In the genomic region with DNA sequence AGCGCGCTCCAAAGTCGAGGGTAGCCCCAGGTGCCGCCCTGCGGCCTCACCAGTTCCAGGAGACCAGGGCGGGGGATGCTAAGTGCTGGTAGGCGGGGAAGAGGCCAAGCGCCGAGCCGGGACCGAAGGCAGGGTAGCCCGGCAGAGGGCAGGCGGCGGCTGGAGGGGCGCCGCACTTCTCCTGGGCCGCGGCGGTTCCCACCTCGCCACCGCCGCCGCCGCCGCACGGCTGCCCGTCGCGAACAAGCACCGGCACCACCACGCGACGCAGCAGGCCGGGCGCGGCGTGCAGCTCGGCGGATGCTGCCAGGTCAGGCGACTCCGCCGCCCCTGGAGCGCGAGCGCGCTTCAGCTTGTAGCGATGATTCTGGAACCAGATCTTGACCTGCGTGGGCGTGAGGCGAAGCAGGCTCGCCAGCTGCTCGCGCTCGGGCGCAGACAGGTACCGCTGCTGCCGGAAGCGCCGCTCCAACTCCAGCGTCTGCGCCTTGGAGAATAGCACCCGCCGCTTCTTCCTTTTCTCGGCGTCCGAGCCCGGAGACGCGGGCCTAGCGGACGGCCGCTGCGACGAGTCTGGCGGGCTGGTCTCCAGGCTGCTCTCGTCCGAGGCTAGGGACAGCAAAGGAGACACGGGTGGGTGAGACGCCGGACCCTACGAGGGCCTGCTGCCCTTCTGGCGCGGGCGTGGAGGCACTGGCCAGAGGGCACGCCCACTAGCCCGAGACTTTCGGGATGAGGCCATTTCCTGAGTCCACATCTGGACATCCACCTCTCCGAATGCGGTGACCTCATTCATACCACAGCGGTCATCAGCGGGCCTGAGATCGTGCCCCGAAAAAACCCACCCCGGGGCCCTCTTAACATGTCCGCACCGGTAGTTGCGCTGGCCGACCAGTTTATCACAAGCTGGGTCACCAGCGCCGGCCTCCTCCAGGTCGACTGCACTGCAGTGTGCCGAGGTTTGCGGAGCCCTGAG, we compare ENCODE assay signal across 10 cellular contexts. TPM values are rescaled to one million over a fixed set of nuclear protein-coding genes. Genes with fewer than 3 reads are reported as not detected.
DNase-seq lines count a peak whose midpoint lies in the region; ATAC-seq and TF ChIP-seq lines count a peak whose summit lies in the region.
"Had no signal": no experiment of that assay in that cellular context is flagged by ENCODE, and none has a peak within 500 bp of the region (broad histone marks: within the 10 kb centered on the region; RNA-seq: fewer than 3 reads in every experiment).

No MANE protein-coding gene starts in this region.

- in situ Hi-C loops in Panc1 (cut with HindIII; ENCODE audit: low pct_unique_long_range_greater_than_20kb, low sequenced_read_pairs): no loop called here

- H3K36me3 Mint-ChIP-seq in progenitor cell of endocrine pancreas (ENCODE audit: insufficient read depth): no peaks in the 10 kb centered on the region
- H3K36me3 Mint-ChIP-seq: activated naive CD4-positive, alpha-beta T cell treated with anti-CD3 and anti-CD28 coated beads, Interleukin-2, amount 50 U/mL, for 24 hours had no signal

- H3K9me3 Mint-ChIP-seq in progenitor cell of endocrine pancreas (ENCODE audit: low read depth): no peaks in the 10 kb centered on the region
- H3K9me3 Mint-ChIP-seq: activated naive CD4-positive, alpha-beta T cell treated with anti-CD3 and anti-CD28 coated beads, Interleukin-2, amount 50 U/mL, for 24 hours had no signal

- H3K27me3 ChIP-seq in cardiac muscle cell (peaks cover 100% of the 10 kb centered on the region), Panc1 (ENCODE audit: control insufficient read depth, insufficient read depth, low read length) (peaks cover 3% of the 10 kb centered on the region; the same call in 1 of the 2 replicates)

- H3K4me1 ChIP-seq in cardiac muscle cell (ENCODE audit: low read depth) (no peaks in the 10 kb centered on the region), Panc1 (ENCODE audit: control insufficient read depth, insufficient read depth, low read length) (no peaks in the 10 kb centered on the region)

- H3K4me1 Mint-ChIP-seq in progenitor cell of endocrine pancreas (ENCODE audit: low read depth): peaks cover 2% of the 10 kb centered on the region
- H3K4me1 Mint-ChIP-seq: activated naive CD4-positive, alpha-beta T cell treated with anti-CD3 and anti-CD28 coated beads, Interleukin-2, amount 50 U/mL, for 24 hours had no signal

- peaks cover 77% of the 10 kb centered on the region for H3K27me3 Mint-ChIP-seq in progenitor cell of endocrine pancreas

- no peak overlapping the region for H3K27ac Mint-ChIP-seq in progenitor cell of endocrine pancreas
- H3K27ac Mint-ChIP-seq: activated naive CD4-positive, alpha-beta T cell treated with anti-CD3 and anti-CD28 coated beads, Interleukin-2, amount 50 U/mL, for 24 hours had no signal

- H3K36me3 ChIP-seq in cardiac muscle cell (no peaks in the 10 kb centered on the region), Panc1 (ENCODE audit: control insufficient read depth, insufficient read depth, low read length) (no peaks in the 10 kb centered on the region)

- POLR2A ChIA-PET in Panc1 (lab: Charles Lee): no interaction called here

- peak; percentile 39 to 59 for DNase-seq in cardiac muscle cell (ENCODE audit: low read depth in 1 of 2, low spot score in 1 of 2)
- no peak for DNase-seq in cardiac septum (ENCODE audit: low spot score)
- no peak for DNase-seq in Panc1 (ENCODE audit: low read depth, low spot score)
- DNase-seq in fibroblast of villous mesenchyme (ENCODE audit: low read depth): peak; percentile 19
- DNase-seq in progenitor cell of endocrine pancreas (ENCODE audit: low spot score, unreplicated experiment): peak; percentile 34
- DNase-seq in SKM-1 (lab: John Stamatoyannopoulos, UW; ENCODE audit: unreplicated experiment): no peak
- DNase-seq in COLO829 (ENCODE audit: low spot score): no peak
- DNase-seq in hippocampal formation (lab: John Stamatoyannopoulos, UW): no peak

- CTCF ChIA-PET in Panc1 (lab: Charles Lee): no interaction called here

- TF ChIP-seq CTCF in cardiac muscle cell (IDR thresholded peaks at IDR 0.05; ENCODE audit: low read depth, low read length) (no peak), Panc1 (IDR thresholded peaks at IDR 0.05) (no peak), fibroblast of villous mesenchyme (IDR thresholded peaks at IDR 0.05; ENCODE audit: insufficient read depth, low read depth, low read length) (no peak), progenitor cell of endocrine pancreas (IDR thresholded peaks at IDR 0.05; ENCODE audit: unreplicated experiment) (no peak)

- intact Hi-C loops in cardiac septum (cut with DNase I): no loop called here
- intact Hi-C loops in Panc1 (cut with micrococcal nuclease; ENCODE audit: unreplicated experiment): no loop called here

- BruUV-seq in Panc1 (replicated peaks; lab: Mats Ljungman, UMichigan): no TSS peak

- H3K4me3 Mint-ChIP-seq in progenitor cell of endocrine pancreas (ENCODE audit: low read depth): peak overlapping the region; percentile 69
- H3K4me3 Mint-ChIP-seq: activated naive CD4-positive, alpha-beta T cell treated with anti-CD3 and anti-CD28 coated beads, Interleukin-2, amount 50 U/mL, for 24 hours had no signal

- H3K9me3 ChIP-seq in cardiac muscle cell (ENCODE audit: low read depth) (no peaks in the 10 kb centered on the region), Panc1 (ENCODE audit: control insufficient read depth, insufficient read depth, low read depth, low read length) (no peaks in the 10 kb centered on the region)

- H3K4me3 ChIP-seq in cardiac muscle cell (peak overlapping the region; percentile 34), Panc1 (ENCODE audit: low read depth in 2 of 2, low read length in 2 of 2) (peak overlapping the region; percentile 50 to 68), fibroblast of villous mesenchyme (ENCODE audit: low read depth, low read length) (peak overlapping the region; percentile 42)

- peak; percentile 74 for ATAC-seq in Panc1

- H3K27ac ChIP-seq in cardiac muscle cell: no peak overlapping the region
- H3K27ac ChIP-seq in Panc1 (ENCODE audit: low read length): no peak overlapping the region

RNA-seq across cellular contexts. Expression of a gene that starts 1.3 kb away (rescaled TPM):
- 1.1 TPM in 1 of 2 replicates, not detected in the other for total RNA-seq in cardiac muscle cell
- not detected in 2 replicates for polyA plus RNA-seq in cardiac muscle cell
- total RNA-seq in cardiac septum: not detected
- total RNA-seq in Panc1 (2021; ENCODE audit: unreplicated experiment): 0.18 TPM
- polyA plus RNA-seq in Panc1 (2012; ENCODE audit: insufficient read length): 0.23 TPM
- not detected in 2 replicates for total RNA-seq in fibroblast of villous mesenchyme
- total RNA-seq in progenitor cell of endocrine pancreas: not detected in 2 replicates
- total RNA-seq: subcutaneous adipose tissue had no signal

Comparison
In these comparisons a context has a peak if more than half of its experiments do, and no peak if none do; other contexts are left out.
1. DNase-seq: peak in cardiac muscle cell (2 of 2), fibroblast of villous mesenchyme (single experiment) and progenitor cell of endocrine pancreas (single experiment); none in cardiac septum (single experiment), Panc1 (single experiment), SKM-1 (single experiment), COLO829 (single experiment) and hippocampal formation (0 of 2).
2. Peak in every context shown above with its lines, with median percentiles within 50 percentile points of each other: H3K4me3 ChIP-seq.